In genomic region chr4:1684756-1685603, GRCh38 we compare ENCODE assay signal across 8 cellular contexts. TPM values are rescaled to one million over a fixed set of nuclear protein-coding genes. Genes with fewer than 3 reads are reported as not detected.
DNase-seq lines count a peak whose midpoint lies in the region; FAIRE-seq and TF ChIP-seq lines count a peak whose summit lies in the region.

No MANE protein-coding gene starts in this region.

- no peak for TF ChIP-seq CTCF in kidney (IDR thresholded peaks at IDR 0.05; ENCODE audit: borderline replicate concordance, extremely low read depth, insufficient read depth)
- TF ChIP-seq CTCF in testis (IDR thresholded peaks at IDR 0.05), result no peak

- H3K27me3 ChIP-seq in testis, result no peaks in the 10 kb centered on the region

- intact Hi-C loops in kidney (cut with DNase I) (no loop called here), testis (cut with DNase I; ENCODE audit: low total_unique reads) (no loop called here)

- H3K27ac ChIP-seq in kidney (ENCODE audit: low read depth in 2 of 2, low read length in 2 of 2) (peak overlapping the region; percentile 77), testis (peak overlapping the region; percentile 33 to 77)

- WGBS in testis, 2 donors, result 30 to 62% methylated on average over 6 to 39 of the region's 40 CpGs

- no peak for FAIRE-seq in kidney (lab: Jason Lieb, UNC)

- no peak overlapping the region for H3K27ac Mint-ChIP-seq in activated naive CD4-positive, alpha-beta T cell treated with anti-CD3 and anti-CD28 coated beads, Interleukin-2, amount 10 ng/mL, durations not matched to agents 7 days and 5 days
- no peak overlapping the region for H3K27ac Mint-ChIP-seq in activated naive CD8-positive, alpha-beta T cell treated with anti-CD3 and anti-CD28 coated beads for 36 hours

- no peaks in the 10 kb centered on the region for H3K9me3 ChIP-seq in kidney (ENCODE audit: control insufficient read depth in 1 of 2, low read length in 2 of 2)
- H3K9me3 ChIP-seq in testis, result no peaks in the 10 kb centered on the region

- TF ChIP-seq POLR2A in testis (IDR thresholded peaks at IDR 0.05), result no peak

- CTCF ChIA-PET in activated naive CD4-positive, alpha-beta T cell treated with anti-CD3 and anti-CD28 coated beads, Interleukin-2, amount 10 ng/mL, durations not matched to agents 7 days and 5 days (lab: Charles Lee), result no interaction called here

- no peaks in the 10 kb centered on the region for H3K36me3 Mint-ChIP-seq in activated naive CD4-positive, alpha-beta T cell treated with anti-CD3 and anti-CD28 coated beads, Interleukin-2, amount 10 ng/mL, durations not matched to agents 7 days and 5 days
- H3K36me3 Mint-ChIP-seq in activated naive CD8-positive, alpha-beta T cell treated with anti-CD3 and anti-CD28 coated beads for 36 hours, result peaks cover 2% of the 10 kb centered on the region

- H3K4me3 ChIP-seq in kidney (ENCODE audit: low read length in 2 of 2) (peak overlapping the region in 1 of 2 donors; percentile 50), testis (peak overlapping the region; percentile 57 to 71)

- H3K9ac ChIP-seq in kidney (ENCODE audit: low read length in 2 of 2), result no peak overlapping the region

- H3K4me1 ChIP-seq in kidney (ENCODE audit: control insufficient read depth in 1 of 2, insufficient read depth in 1 of 2, low read depth in 1 of 2, low read length in 2 of 2) (peaks cover 3 to 8% of the 10 kb centered on the region in 2 donors), testis (no peaks in the 10 kb centered on the region)

- peak overlapping the region; percentile 54 for H3K4me3 Mint-ChIP-seq in activated naive CD4-positive, alpha-beta T cell treated with anti-CD3 and anti-CD28 coated beads, Interleukin-2, amount 10 ng/mL, durations not matched to agents 7 days and 5 days
- peak overlapping the region; percentile 18 for H3K4me3 Mint-ChIP-seq in activated naive CD8-positive, alpha-beta T cell treated with anti-CD3 and anti-CD28 coated beads for 36 hours

- peaks cover 14% of the 10 kb centered on the region for H3K4me1 Mint-ChIP-seq in activated naive CD4-positive, alpha-beta T cell treated with anti-CD3 and anti-CD28 coated beads, Interleukin-2, amount 10 ng/mL, durations not matched to agents 7 days and 5 days
- peaks cover 10% of the 10 kb centered on the region for H3K4me1 Mint-ChIP-seq in activated naive CD8-positive, alpha-beta T cell treated with anti-CD3 and anti-CD28 coated beads for 36 hours

- no peak for DNase-seq in activated naive CD4-positive, alpha-beta T cell treated with anti-CD3 and anti-CD28 coated beads, Interleukin-2, amount 10 ng/mL, durations not matched to agents 7 days and 5 days
- DNase-seq in activated naive CD4-positive, alpha-beta T cell treated with anti-CD3 and anti-CD28 coated beads, Interleukin-2, amount 50 U/mL, for 16 hours, result no peak
- no peak for DNase-seq in activated naive CD8-positive, alpha-beta T cell treated with anti-CD3 and anti-CD28 coated beads for 36 hours
- DNase-seq in kidney (peak; percentile 83), testis (no peak), LoVo (ENCODE audit: low spot score) (no peak), SKM-1 treated with dmso at 0.1 percent for 144 hours (lab: John Stamatoyannopoulos, UW; ENCODE audit: unreplicated experiment) (no peak), cerebellar nuclear complex (lab: John Stamatoyannopoulos, UW) (no peak)

- H3K27me3 Mint-ChIP-seq in activated naive CD4-positive, alpha-beta T cell treated with anti-CD3 and anti-CD28 coated beads, Interleukin-2, amount 10 ng/mL, durations not matched to agents 7 days and 5 days, result peaks cover 11% of the 10 kb centered on the region
- H3K27me3 Mint-ChIP-seq in activated naive CD8-positive, alpha-beta T cell treated with anti-CD3 and anti-CD28 coated beads for 36 hours, result no peaks in the 10 kb centered on the region

- H3K36me3 ChIP-seq in kidney (ENCODE audit: control insufficient read depth in 1 of 2, insufficient read depth in 2 of 2, low read length in 2 of 2) (no peaks in the 10 kb centered on the region), testis (ENCODE audit: low read depth, missing control alignments) (no peaks in the 10 kb centered on the region)

- H3K9me3 Mint-ChIP-seq in activated naive CD4-positive, alpha-beta T cell treated with anti-CD3 and anti-CD28 coated beads, Interleukin-2, amount 10 ng/mL, durations not matched to agents 7 days and 5 days, result no peaks in the 10 kb centered on the region
- peaks cover 3% of the 10 kb centered on the region for H3K9me3 Mint-ChIP-seq in activated naive CD8-positive, alpha-beta T cell treated with anti-CD3 and anti-CD28 coated beads for 36 hours

RNA-seq across cellular contexts. Expression of gene FAM53A, which starts 0.9 kb away (rescaled TPM):
- 1 to 10 TPM in 1 of 2 experiments, under 1 TPM in 1; 0.82 to 1.3 TPM for total RNA-seq in activated naive CD8-positive, alpha-beta T cell treated with anti-CD3 and anti-CD28 coated beads for 36 hours
- total RNA-seq in kidney (2.9 TPM), testis (10 to 100 TPM; 41.3 to 60.8 TPM)
- polyA plus RNA-seq in kidney (ENCODE audit: insufficient read depth, low read depth, low replicate concordance) (1.2 TPM), testis (ENCODE audit: insufficient read depth, low read depth, low replicate concordance) (24.2 TPM)

RNA-seq across cellular contexts. Expression of gene SLBP, which starts 27.1 kb away (rescaled TPM):
- 100 to 1,000 TPM; 183 to 184 TPM for total RNA-seq in activated naive CD8-positive, alpha-beta T cell treated with anti-CD3 and anti-CD28 coated beads for 36 hours
- total RNA-seq in kidney (30.7 TPM), testis (100 to 1,000 TPM; 137 to 173 TPM)
- polyA plus RNA-seq in kidney (ENCODE audit: insufficient read depth, low read depth, low replicate concordance) (42.8 TPM), testis (ENCODE audit: insufficient read depth, low read depth, low replicate concordance) (118 TPM)

RNA-seq across cellular contexts. Expression of gene TMEM129, which starts 36.1 kb away (rescaled TPM):
- total RNA-seq in activated naive CD8-positive, alpha-beta T cell treated with anti-CD3 and anti-CD28 coated beads for 36 hours, result 10 to 100 TPM; 20.5 to 20.8 TPM
- 48.2 TPM for total RNA-seq in kidney
- polyA plus RNA-seq in kidney (ENCODE audit: insufficient read depth, low read depth, low replicate concordance), result 60.0 TPM
- total RNA-seq in testis, result 10 to 100 TPM; 76.1 to 76.4 TPM
- polyA plus RNA-seq in testis (ENCODE audit: insufficient read depth, low read depth, low replicate concordance), result 34.0 TPM

RNA-seq across cellular contexts. Expression of gene TACC3, which starts 36.3 kb away (rescaled TPM):
- 100 to 1,000 TPM; 189 to 190 TPM for total RNA-seq in activated naive CD8-positive, alpha-beta T cell treated with anti-CD3 and anti-CD28 coated beads for 36 hours
- total RNA-seq in kidney (12.2 TPM), testis (100 to 1,000 TPM in 1 of 2 donors, 10 to 100 TPM in 1; 82.9 to 112 TPM)
- polyA plus RNA-seq in kidney (ENCODE audit: insufficient read depth, low read depth, low replicate concordance) (4.9 TPM), testis (ENCODE audit: insufficient read depth, low read depth, low replicate concordance) (158 TPM)

Comparison
In these comparisons a context has a peak if more than half of its experiments do, and no peak if none do; other contexts are left out.
1. RNA of gene FAM53A, which starts 0.9 kb away (total RNA-seq): 41.3 to 60.8 TPM in testis; 2.9 TPM in kidney (single experiment) and 0.82 to 1.3 TPM in activated naive CD8-positive, alpha-beta T cell treated with anti-CD3 and anti-CD28 coated beads for 36 hours; every median in the first group is over 10 times any median in the second.